In genomic region chr1:67831850-67832513, GRCh38 we compare ENCODE assay signal across 8 cellular contexts. TPM values are rescaled to one million over a fixed set of nuclear protein-coding genes. Genes with fewer than 3 reads are reported as not detected.
A peak's percentile ranks its signal among the peaks of the same experiment; 100 is the strongest.
DNase-seq lines count a peak whose midpoint lies in the region; TF ChIP-seq lines count a peak whose summit lies in the region.

No MANE protein-coding gene starts in this region.

- TF ChIP-seq CTCF in epithelial cell of esophagus (IDR thresholded peaks at IDR 0.05; ENCODE audit: insufficient read depth, low read depth, low read length, missing control alignments) = no peak
- TF ChIP-seq CTCF in uterus (IDR thresholded peaks at IDR 0.05) = no peak

- H3K27ac ChIP-seq in mesodermal cell (ENCODE audit: low read depth, low read length, severe bottlenecking) (peak overlapping the region; percentile 76), uterus (peak overlapping the region; percentile 87 to 93)

- no peaks in the 10 kb centered on the region for H3K27me3 ChIP-seq in uterus

- peaks cover 10% of the 10 kb centered on the region for H3K4me1 ChIP-seq in mesodermal cell (ENCODE audit: control insufficient read depth, insufficient read depth, low read length, poor library complexity, severe bottlenecking)
- H3K4me1 ChIP-seq in uterus = no peaks in the 10 kb centered on the region

- intact Hi-C loops in uterus (cut with DNase I; ENCODE audit: low total_unique reads) = no loop called here

- H3K9me3 ChIP-seq in mesodermal cell (ENCODE audit: control insufficient read depth, low read length) (no peaks in the 10 kb centered on the region), uterus (no peaks in the 10 kb centered on the region)

- H3K4me3 ChIP-seq in epithelial cell of esophagus (ENCODE audit: low read length) (peak overlapping the region; percentile 81), mesodermal cell (ENCODE audit: extremely low read depth, insufficient read depth, low read length, poor library complexity, severe bottlenecking) (peak overlapping the region; percentile 81), uterus (peak overlapping the region; percentile 70 to 88)

- peaks cover 10% of the 10 kb centered on the region for H3K36me3 ChIP-seq in mesodermal cell (ENCODE audit: control insufficient read depth, insufficient read depth, low read length)
- no peaks in the 10 kb centered on the region for H3K36me3 ChIP-seq in uterus

- DNase-seq in COLO668 (lab: John Stamatoyannopoulos, UW; ENCODE audit: unreplicated experiment) (peak; percentile 63), HT-29 (ENCODE audit: low spot score) (peak; percentile 88), SKM-1 (lab: John Stamatoyannopoulos, UW; ENCODE audit: unreplicated experiment) (peak; percentile 37), epithelial cell of esophagus (ENCODE audit: low read depth) (peak; percentile 72), uterus (peak; percentile 61 to 73), GDM1 (lab: John Stamatoyannopoulos, UW) (no peak), inferior parietal cortex (ENCODE audit: extremely low spot score) (no peak)

- peak; percentile 38 to 45 for TF ChIP-seq POLR2A in uterus (IDR thresholded peaks at IDR 0.05)

- WGBS in mesodermal cell (ENCODE audit: insufficient coverage in 2 of 2), 2 experiments = 0% methylated on average over 18 to 26 of the region's 34 CpGs

RNA-seq across cellular contexts. Expression of gene GNG12, which starts 1.3 kb away (rescaled TPM):
- 31.1 and 32.1 TPM in 2 replicates for total RNA-seq in HT-29 (2014; rRNA removed; shearing (Covaris generic))
- polyA plus RNA-seq in mesodermal cell (2013, experiment 1 of 2) = 47.6 TPM
- 49.8 TPM for polyA plus RNA-seq in mesodermal cell (2013, experiment 2 of 2)
- 100 to 1,000 TPM in 3 of 4 donors, 10 to 100 TPM in 1; 45.3 to 179 (median 120) TPM for total RNA-seq in uterus

Comparison
In these comparisons a context has a peak if more than half of its experiments do, and no peak if none do; other contexts are left out.
1. DNase-seq: peak in COLO668 (single experiment), HT-29 (single experiment), SKM-1 (single experiment), epithelial cell of esophagus (single experiment) and uterus (2 of 2); none in GDM1 (single experiment) and inferior parietal cortex (single experiment).
2. Peak in every context shown above with its lines, with median percentiles within 50 percentile points of each other: H3K4me3 ChIP-seq.